Comparison of ENCODE assay signal across 15 cellular contexts in genomic region chr11:86034710-86035109, GRCh38. TPM values are rescaled to one million over a fixed set of nuclear protein-coding genes. Genes with fewer than 3 reads are reported as not detected.
DNase-seq lines count a peak whose midpoint lies in the region; ATAC-seq, FAIRE-seq and TF ChIP-seq lines count a peak whose summit lies in the region.
"Had no signal": no experiment of that assay in that cellular context is flagged by ENCODE, and none has a peak within 500 bp of the region (broad histone marks: within the 10 kb centered on the region; RNA-seq: fewer than 3 reads in every experiment).

No MANE protein-coding gene starts in this region.

- DNase-seq in DMS153 treated with DMSO at 0.1 percent for 48 hours (lab: John Stamatoyannopoulos, UW; ENCODE audit: unreplicated experiment) (peak; percentile 55), NCI-H1417 (lab: John Stamatoyannopoulos, UW) (peak in 2 of 3 experiments; percentile 25 to 81), dermis microvascular lymphatic vessel endothelial cell (ENCODE audit: low read depth in 2 of 2) (peak; percentile 51 to 72), pancreas (no peak), NOMO-1 treated with DMSO at 0.1 percent for 48 hours (lab: John Stamatoyannopoulos, UW; ENCODE audit: unreplicated experiment) (no peak)
- no peak for DNase-seq in activated effector memory CD4-positive, alpha-beta T cell treated with anti-CD3 and anti-CD28 coated beads, Interleukin-2, amount 50 U/mL, for 16 hours
- DNase-seq: activated CD4-positive, alpha-beta T cell treated with anti-CD3 and anti-CD28 coated beads, Interleukin-2, amount 10 ng/mL, durations not matched to agents 24 days and 14 days; esophagus squamous epithelium; lower lobe of right lung; T1000; trophoblast cell had no signal

- intact Hi-C loops in pancreas (cut with DNase I) = loop anchor here in 1 of 3 donors (10.0 kb wide), 1 partner anchor 160 kb away; no protein-coding TSS in a partner anchor

- peaks cover 16 to 41% (median 28%) of the 10 kb centered on the region in 3 donors for H3K4me1 ChIP-seq in pancreas
- H3K4me1 ChIP-seq: BLaER1, breast epithelium, SJSA1 had no signal

- H3K9me3 ChIP-seq in pancreas = no peaks in the 10 kb centered on the region
- H3K9me3 ChIP-seq: BLaER1, breast epithelium, esophagus squamous epithelium, lower lobe of right lung, SJSA1 had no signal

- WGBS in pancreas, 2 donors = 6 to 19% methylated on average over 2 of the region's 2 CpGs

- ATAC-seq in pancreas = peak; percentile 35 to 73 (median 68)
- ATAC-seq in GM21717 (IDR thresholded peaks at IDR 0.05; ENCODE audit: unreplicated experiment) = no peak
- ATAC-seq: lower lobe of right lung had no signal

- H3K36me3 ChIP-seq in pancreas = no peaks in the 10 kb centered on the region
- H3K36me3 ChIP-seq: breast epithelium had no signal

- no peak overlapping the region for H3K4me3 ChIP-seq in pancreas
- H3K4me3 ChIP-seq: BLaER1, breast epithelium, esophagus squamous epithelium, lower lobe of right lung, SJSA1 had no signal

- no peak for TF ChIP-seq CTCF in pancreas (IDR thresholded peaks at IDR 0.05)

- no peaks in the 10 kb centered on the region for H3K27me3 ChIP-seq in pancreas
- H3K27me3 ChIP-seq: BLaER1, breast epithelium, esophagus squamous epithelium, SJSA1 had no signal

- no peak overlapping the region for H3K27ac ChIP-seq in pancreas
- H3K27ac ChIP-seq: BLaER1, breast epithelium, esophagus squamous epithelium, lower lobe of right lung, SJSA1 had no signal

- no peak for FAIRE-seq in pancreas (lab: Jason Lieb, UNC)

RNA-seq across cellular contexts. Expression of gene PICALM, which starts 34.2 kb away (rescaled TPM):
- total RNA-seq in dermis microvascular lymphatic vessel endothelial cell (135 and 172 TPM in 2 replicates), pancreas (10 to 100 TPM; 34.5 to 90.9 (median 58.1) TPM)
- polyA plus RNA-seq in pancreas = 10 to 100 TPM; 23.3 to 48.1 TPM

Comparison
In these comparisons a context has a peak if more than half of its experiments do, and no peak if none do; other contexts are left out.
1. DNase-seq: peak in DMS153 treated with DMSO at 0.1 percent for 48 hours (single experiment), NCI-H1417 (2 of 3) and dermis microvascular lymphatic vessel endothelial cell (2 of 2); none in pancreas (0 of 6), NOMO-1 treated with DMSO at 0.1 percent for 48 hours (single experiment) and activated effector memory CD4-positive, alpha-beta T cell treated with anti-CD3 and anti-CD28 coated beads, Interleukin-2, amount 50 U/mL, for 16 hours (single experiment).